In genomic region chr13:34352958-34353357, GRCh38 we compare ENCODE assay signal across 20 cellular contexts.
DNase-seq lines count a peak whose midpoint lies in the region; ATAC-seq, FAIRE-seq and TF ChIP-seq lines count a peak whose summit lies in the region.
"Had no signal": no experiment of that assay in that cellular context is flagged by ENCODE, and none has a peak within 500 bp of the region (broad histone marks: within the 10 kb centered on the region; RNA-seq: fewer than 3 reads in every experiment).

No MANE protein-coding gene starts in this region.

- ATAC-seq in IMR-90 (ENCODE audit: low read depth) = no peak
- no peak for ATAC-seq in GM18505 (IDR thresholded peaks at IDR 0.05; ENCODE audit: unreplicated experiment)
- ATAC-seq in upper lobe of right lung = no peak
- ATAC-seq in HG02798 (IDR thresholded peaks at IDR 0.05; ENCODE audit: poor library complexity, unreplicated experiment) = no peak
- ATAC-seq: A549; CD8-positive, alpha-beta T cell; HepG2 had no signal

- BruUV-seq in IMR-90 (replicated peaks; lab: Mats Ljungman, UMichigan) = no TSS peak

- peak; percentile 23 for DNase-seq in EH (ENCODE audit: low read depth)
- peak; percentile 18 for DNase-seq in IMR-90
- peak; percentile 58 for DNase-seq in bronchial epithelial cell (ENCODE audit: low read depth)
- peak; percentile 32 for DNase-seq in fibroblast of mammary gland (ENCODE audit: low read depth)
- DNase-seq in upper lobe of right lung = no peak
- no peak for DNase-seq in NCI-H2107 treated with DMSO at 0.1 percent for 48 hours (lab: John Stamatoyannopoulos, UW; ENCODE audit: unreplicated experiment)
- DNase-seq: Calu3; CD8-positive, alpha-beta T cell; DMS79 treated with DMSO at 0.1 percent for 48 hours; GDM1; KG1 had no signal

- H3K56ac ChIP-seq in IMR-90 (ENCODE audit: extremely low read depth, insufficient read depth, low read length) = no peak overlapping the region

- no peaks in the 10 kb centered on the region for H3K9me3 ChIP-seq in IMR-90 (ENCODE audit: control insufficient read depth, insufficient read depth, low read length)
- H3K9me3 ChIP-seq in upper lobe of right lung = no peaks in the 10 kb centered on the region
- H3K9me3 ChIP-seq: A549; BLaER1 treated with 17β-estradiol and CSF1 and Interleukin-3, amounts not matched to agents 10 nM and 100 nM; HAP-1 had no signal

- no peak overlapping the region for H4K5ac ChIP-seq in IMR-90 (ENCODE audit: low read depth, low read length)

- dilution Hi-C loops in IMR-90 (cut with HindIII; ENCODE audit: low sequenced_read_pairs, unreplicated experiment) = no loop called here

- in situ Hi-C loops in IMR-90 (cut with MboI; ENCODE audit: low sequenced_read_pairs) = no loop called here

- intact Hi-C loops in IMR-90 (cut with micrococcal nuclease) (no loop called here), upper lobe of right lung (cut with DNase I) (no loop called here)

- no peak overlapping the region for H3K18ac ChIP-seq in IMR-90 (ENCODE audit: low read depth, low read length)

- H3K27me3 ChIP-seq in IMR-90 (ENCODE audit: control insufficient read depth, insufficient read depth, low read length) (no peaks in the 10 kb centered on the region), bronchial epithelial cell (ENCODE audit: control insufficient read depth, insufficient read depth, low read length) (no peaks in the 10 kb centered on the region), upper lobe of right lung (no peaks in the 10 kb centered on the region)
- H3K27me3 ChIP-seq: BLaER1 treated with 17β-estradiol and CSF1 and Interleukin-3, amounts not matched to agents 10 nM and 100 nM had no signal

- WGBS in IMR-90 (ENCODE audit: extremely low coverage in 2 of 2, insufficient read length in 1 of 2), 2 experiments = no CpG with 5 or more reads among the region's 4 CpGs

- H2AK5ac ChIP-seq in IMR-90 (ENCODE audit: low read depth, low read length) = no peak overlapping the region

- peaks cover 21% of the 10 kb centered on the region for H3K9me1 ChIP-seq in IMR-90 (ENCODE audit: insufficient read depth, low read length)

- no peak overlapping the region for H2BK120ac ChIP-seq in IMR-90 (ENCODE audit: low read depth, low read length)

- H3K36me3 ChIP-seq in IMR-90 (ENCODE audit: control insufficient read depth, insufficient read depth, low read length) (no peaks in the 10 kb centered on the region), bronchial epithelial cell (ENCODE audit: control insufficient read depth, insufficient read depth, low read length) (no peaks in the 10 kb centered on the region), upper lobe of right lung (no peaks in the 10 kb centered on the region)
- H3K36me3 ChIP-seq: BLaER1 treated with 17β-estradiol and CSF1 and Interleukin-3, amounts not matched to agents 10 nM and 100 nM; HAP-1 had no signal

- no peak overlapping the region for H4K91ac ChIP-seq in IMR-90 (ENCODE audit: insufficient read depth, low read depth, low read length)

- no peak for FAIRE-seq in bronchial epithelial cell (lab: Jason Lieb, UNC)
- FAIRE-seq: A549, GM12892, H1, HepG2 had no signal

- CTCF ChIA-PET in IMR-90 (lab: Yijun Ruan, JAX) = no interaction called here

- H4K20me1 ChIP-seq in IMR-90 (ENCODE audit: insufficient read depth, low read length) = peaks cover 3% of the 10 kb centered on the region; the same call in 1 of the 2 replicates
- H4K20me1 ChIP-seq: BLaER1 treated with 17β-estradiol and CSF1 and Interleukin-3, amounts not matched to agents 10 nM and 100 nM had no signal

- H3K23ac ChIP-seq in IMR-90 (ENCODE audit: low read depth, low read length) = no peak overlapping the region

- H3K27ac ChIP-seq in IMR-90 (ENCODE audit: insufficient read depth, low read length) (no peak overlapping the region), upper lobe of right lung (no peak overlapping the region)
- H3K27ac ChIP-seq: 22Rv1; BLaER1 treated with 17β-estradiol and CSF1 and Interleukin-3, amounts not matched to agents 10 nM and 100 nM had no signal

- POLR2A ChIA-PET in IMR-90 (lab: Charles Lee; ENCODE audit: unreplicated experiment) = no interaction called here

- no peak overlapping the region for H2BK15ac ChIP-seq in IMR-90 (ENCODE audit: low read depth, low read length)

- H2AK9ac ChIP-seq in IMR-90 (replicated peaks; ENCODE audit: low read depth, low read length, poor library complexity) = no peak overlapping the region

- H3K9ac ChIP-seq in IMR-90 (ENCODE audit: low read depth, low read length) = no peak overlapping the region
- H3K9ac ChIP-seq: BLaER1 treated with 17β-estradiol and CSF1 and Interleukin-3, amounts not matched to agents 10 nM and 100 nM had no signal

- H3K4ac ChIP-seq in IMR-90 (ENCODE audit: low read depth, low read length) = no peak overlapping the region

- no peaks in the 10 kb centered on the region for H3K79me1 ChIP-seq in IMR-90 (ENCODE audit: low read depth in 1 of 2, low read length in 2 of 2)

- no peak overlapping the region for H3K14ac ChIP-seq in IMR-90 (replicated peaks; ENCODE audit: low read depth, low read length)

- H3K4me2 ChIP-seq in IMR-90 (ENCODE audit: low read depth, low read length) = no peak overlapping the region
- H3K4me2 ChIP-seq: A549; BLaER1 treated with 17β-estradiol and CSF1 and Interleukin-3, amounts not matched to agents 10 nM and 100 nM had no signal

- H2BK5ac ChIP-seq in IMR-90 (ENCODE audit: low read depth, low read length, poor library complexity, severe bottlenecking) = no peak overlapping the region

- no peak for TF ChIP-seq POLR2A in IMR-90 (IDR thresholded peaks at IDR 0.05; ENCODE audit: low read depth, low read length)
- no peak for TF ChIP-seq POLR2A in GM18505 (IDR thresholded peaks at IDR 0.05; ENCODE audit: borderline replicate concordance, extremely low read depth, insufficient read depth, insufficient read length)

- H3K4me3 ChIP-seq in IMR-90 (ENCODE audit: insufficient read depth, low read depth, low read length) (no peak overlapping the region), bronchial epithelial cell (ENCODE audit: low read depth, low read length) (no peak overlapping the region), fibroblast of mammary gland (ENCODE audit: control insufficient read depth, low read depth, low read length) (no peak overlapping the region), upper lobe of right lung (no peak overlapping the region)
- H3K4me3 ChIP-seq: A549; BLaER1 treated with 17β-estradiol and CSF1 and Interleukin-3, amounts not matched to agents 10 nM and 100 nM; HAP-1 had no signal

- H4K8ac ChIP-seq in IMR-90 (ENCODE audit: low read depth in 2 of 2, low read length in 2 of 2) = no peak overlapping the region

- no peak for TF ChIP-seq CTCF in IMR-90 (conservative IDR thresholded peaks at IDR 0.05; ENCODE audit: low read depth, low read length)
- TF ChIP-seq CTCF in bronchial epithelial cell (IDR thresholded peaks at IDR 0.05; ENCODE audit: insufficient read depth, low read length, severe bottlenecking) = no peak
- no peak for TF ChIP-seq CTCF in fibroblast of mammary gland (conservative IDR thresholded peaks at IDR 0.05; ENCODE audit: control insufficient read depth, insufficient read depth, low read depth, low read length)
- no peak for TF ChIP-seq CTCF in upper lobe of right lung (IDR thresholded peaks at IDR 0.05)

- peaks cover 14% of the 10 kb centered on the region for H3K4me1 ChIP-seq in IMR-90 (ENCODE audit: control insufficient read depth, insufficient read depth, low read length)
- H3K4me1 ChIP-seq in upper lobe of right lung = no peaks in the 10 kb centered on the region
- H3K4me1 ChIP-seq: HAP-1 had no signal

- no peak overlapping the region for H2AFZ ChIP-seq in IMR-90 (replicated peaks; ENCODE audit: low read length, poor library complexity)

- no peak for TF ChIP-seq RAD21 in IMR-90 (IDR thresholded peaks at IDR 0.05; ENCODE audit: low read length)

- H2BK20ac ChIP-seq in IMR-90 (ENCODE audit: low read depth, low read length) = no peak overlapping the region

TF ChIP-seq in IMR-90, 13 proteins besides CTCF, POLR2A, EP300 and RAD21:
- TF ChIP-seq CEBPB (IDR thresholded peaks at IDR 0.05; ENCODE audit: low read depth, low read length) = no peak

Comparison
In these comparisons a context has a peak if more than half of its experiments do, and no peak if none do; other contexts are left out.
1. DNase-seq: peak in EH (single experiment), IMR-90 (single experiment), bronchial epithelial cell (single experiment) and fibroblast of mammary gland (single experiment); none in upper lobe of right lung (single experiment) and NCI-H2107 treated with DMSO at 0.1 percent for 48 hours (single experiment).